Comparison of ENCODE assay signal across 19 cellular contexts in genomic region chr6:373773-374724, GRCh38. TPM values are rescaled to one million over a fixed set of nuclear protein-coding genes. Genes with fewer than 3 reads are reported as not detected.
A peak's percentile ranks its signal among the peaks of the same experiment; 100 is the strongest.
DNase-seq lines count a peak whose midpoint lies in the region; ATAC-seq, FAIRE-seq and TF ChIP-seq lines count a peak whose summit lies in the region.
"Had no signal": no experiment of that assay in that cellular context is flagged by ENCODE, and none has a peak within 500 bp of the region (broad histone marks: within the 10 kb centered on the region; RNA-seq: fewer than 3 reads in every experiment).

No MANE protein-coding gene starts in this region.

- no peaks in the 10 kb centered on the region for H3K9me2 ChIP-seq in PC-9 (ENCODE audit: insufficient read depth)

- no peak for TF ChIP-seq POLR2A in breast epithelium (IDR thresholded peaks at IDR 0.05)
- TF ChIP-seq POLR2A in H1 (IDR thresholded peaks at IDR 0.05; ENCODE audit: control extremely low read depth in 1 of 2, low read depth in 2 of 2, low read length in 2 of 2): no peak
- TF ChIP-seq POLR2A in upper lobe of left lung (IDR thresholded peaks at IDR 0.05): no peak

- no peaks in the 10 kb centered on the region for H3K79me1 ChIP-seq in H1 (ENCODE audit: low read depth, low read length)

- H3K27me3 ChIP-seq in breast epithelium: peaks cover 5 to 57% of the 10 kb centered on the region in 2 donors
- no peaks in the 10 kb centered on the region; a peak in 1 of 7 replicates for H3K27me3 ChIP-seq in H1 (replicated peaks in 1 of 4; ENCODE audit: control insufficient read depth in 3 of 4, extremely low read depth in 1 of 4, insufficient read depth in 3 of 4, low read length in 3 of 4)
- no peaks in the 10 kb centered on the region for H3K27me3 ChIP-seq in upper lobe of left lung
- peaks cover 88% of the 10 kb centered on the region for H3K27me3 ChIP-seq in PC-9 (ENCODE audit: insufficient read depth, low read depth)

- no peak overlapping the region for H3K4ac ChIP-seq in H1 (replicated peaks; ENCODE audit: insufficient read length, low read depth, low read length)

- H3K4me3 ChIP-seq in breast epithelium (no peak overlapping the region), H1 (ENCODE audit: extremely low read depth in 1 of 4, insufficient read depth in 2 of 4, low read depth in 3 of 4, low read length in 4 of 4) (no peak overlapping the region), upper lobe of left lung (no peak overlapping the region), PC-9 (no peak overlapping the region)

- TF ChIP-seq CTCF in MCF 10A (IDR thresholded peaks at IDR 0.05; ENCODE audit: unreplicated experiment): peak; percentile 15
- TF ChIP-seq CTCF in breast epithelium (IDR thresholded peaks at IDR 0.05): no peak
- TF ChIP-seq CTCF in H1 (IDR thresholded peaks at IDR 0.05; ENCODE audit: control extremely low read depth in 1 of 3, insufficient read depth in 1 of 3, low read depth in 1 of 3, low read length in 3 of 3): no peak; a peak in 1 of 4 replicates
- TF ChIP-seq CTCF in upper lobe of left lung (IDR thresholded peaks at IDR 0.05): no peak
- no peak for TF ChIP-seq CTCF in PC-9 (conservative IDR thresholded peaks at IDR 0.05)

- no peaks in the 10 kb centered on the region for H3K23me2 ChIP-seq in H1 (ENCODE audit: low read depth, low read length)

- H3K36me3 ChIP-seq in breast epithelium (no peaks in the 10 kb centered on the region), H1 (ENCODE audit: control insufficient read depth in 2 of 4, insufficient read depth in 4 of 4, low read length in 3 of 4) (no peaks in the 10 kb centered on the region), upper lobe of left lung (no peaks in the 10 kb centered on the region), PC-9 (ENCODE audit: low read depth) (no peaks in the 10 kb centered on the region)

- no peaks in the 10 kb centered on the region for H3K36me3 Mint-ChIP-seq in MCF 10A (ENCODE audit: insufficient read depth, unreplicated experiment)
- H3K36me3 Mint-ChIP-seq in activated T-helper 2 cell treated with anti-CD3 and anti-CD28 coated beads, Interferon-gamma antibody, Interleukin-2, Interleukin-4, amounts not matched to agents 10 μg/mL and 5 μg/mL and 100 μg/mL, durations not matched to agents 14 hours and 24 hours and 36 hours (ENCODE audit: low read depth): peaks cover 3% of the 10 kb centered on the region
- H3K36me3 Mint-ChIP-seq: CD8-positive, alpha-beta T cell had no signal

- no peak overlapping the region for H3K14ac ChIP-seq in H1 (ENCODE audit: insufficient read length)

- H3K9me3 ChIP-seq in breast epithelium (peaks cover 0 to 8% of the 10 kb centered on the region in 2 donors), H1 (ENCODE audit: insufficient read depth in 2 of 2, low read depth in 1 of 2, low read length in 1 of 2) (peaks cover 35 to 63% of the 10 kb centered on the region in 2 experiments; a peak in 3 of 4 replicates), upper lobe of left lung (no peaks in the 10 kb centered on the region), PC-9 (ENCODE audit: insufficient read depth, low read depth) (no peaks in the 10 kb centered on the region)

- no peak overlapping the region for H3K4me3 Mint-ChIP-seq in MCF 10A (ENCODE audit: unreplicated experiment)
- no peak overlapping the region for H3K4me3 Mint-ChIP-seq in activated T-helper 2 cell treated with anti-CD3 and anti-CD28 coated beads, Interferon-gamma antibody, Interleukin-2, Interleukin-4, amounts not matched to agents 10 μg/mL and 5 μg/mL and 100 μg/mL, durations not matched to agents 14 hours and 24 hours and 36 hours (ENCODE audit: low read depth)
- H3K4me3 Mint-ChIP-seq: CD8-positive, alpha-beta T cell had no signal

- no peak overlapping the region for H3K56ac ChIP-seq in H1 (replicated peaks; ENCODE audit: insufficient read length, low read depth, low read length)

- H3F3A ChIP-seq in PC-9 (ENCODE audit: insufficient read depth, low read depth): no peaks in the 10 kb centered on the region

- CTCF ChIA-PET in MCF 10A (lab: Yijun Ruan, JAX): interaction anchor here (0.5 kb wide), 1 partner anchor 34 kb away, joined by 3 read pairs; no protein-coding TSS in a partner anchor
- CTCF ChIA-PET in H1 (lab: Charles Lee; ENCODE audit: partially characterized antibody): interaction anchor here (0.8 to 4.3 kb wide), 9 partner anchors 9 to 184 kb away, joined by 3 to 12 read pairs (median 5); no protein-coding TSS in a partner anchor
- CTCF ChIA-PET in PC-9 (lab: Charles Lee): interaction anchor here (0.8 kb wide), 1 partner anchor 158 kb away, joined by 3 read pairs; no protein-coding TSS in a partner anchor

- no peak overlapping the region for H2BK20ac ChIP-seq in H1 (ENCODE audit: low read length)

- H2BK15ac ChIP-seq in H1 (ENCODE audit: low read length): no peak overlapping the region

- no peak overlapping the region for H2BK12ac ChIP-seq in H1 (ENCODE audit: low read depth, low read length)

- H3K4me1 Mint-ChIP-seq in MCF 10A (ENCODE audit: insufficient read depth, unreplicated experiment): no peaks in the 10 kb centered on the region
- H3K4me1 Mint-ChIP-seq in activated T-helper 2 cell treated with anti-CD3 and anti-CD28 coated beads, Interferon-gamma antibody, Interleukin-2, Interleukin-4, amounts not matched to agents 10 μg/mL and 5 μg/mL and 100 μg/mL, durations not matched to agents 14 hours and 24 hours and 36 hours (ENCODE audit: low read depth): peaks cover 13% of the 10 kb centered on the region

- no peak overlapping the region for H3K9ac ChIP-seq in H1 (replicated peaks in 1 of 4; ENCODE audit: extremely low read depth in 1 of 4, low read depth in 3 of 4, low read length in 3 of 4)
- H3K9ac ChIP-seq: KMS-11 had no signal

- ATAC-seq in upper lobe of left lung (ENCODE audit: low FRiP score in 2 of 2): peak; percentile 4 to 19
- ATAC-seq: CD8-positive, alpha-beta T cell had no signal

- intact Hi-C loops in MCF 10A (cut with micrococcal nuclease) (no loop called here), breast epithelium (cut with DNase I; ENCODE audit: low total_unique reads) (no loop called here), PC-9 (cut with micrococcal nuclease; ENCODE audit: unreplicated experiment) (loop anchor here (10.0 kb wide), 1 partner anchor 159 kb away; no protein-coding TSS in a partner anchor)
- intact Hi-C loops in activated T-helper 2 cell treated with anti-CD3 and anti-CD28 coated beads, Interferon-gamma antibody, Interleukin-2, Interleukin-4, amounts not matched to agents 10 μg/mL and 5 μg/mL and 100 μg/mL, durations not matched to agents 14 hours and 24 hours and 36 hours (cut with micrococcal nuclease): no loop called here

- H3K18ac ChIP-seq in H1 (ENCODE audit: extremely low read depth, low read length): no peak overlapping the region

- no peak overlapping the region for H2BK120ac ChIP-seq in H1 (replicated peaks; ENCODE audit: low read depth, low read length)

- TF ChIP-seq EP300 in H1 (IDR thresholded peaks at IDR 0.05; ENCODE audit: borderline replicate concordance in 1 of 2, low read depth in 2 of 2, low read length in 2 of 2): no peak
- TF ChIP-seq EP300 in upper lobe of left lung (IDR thresholded peaks at IDR 0.05): no peak

- H3K27ac Mint-ChIP-seq in MCF 10A (ENCODE audit: low read depth, unreplicated experiment): no peak overlapping the region
- H3K27ac Mint-ChIP-seq in activated T-helper 2 cell treated with anti-CD3 and anti-CD28 coated beads, Interferon-gamma antibody, Interleukin-2, Interleukin-4, amounts not matched to agents 10 μg/mL and 5 μg/mL and 100 μg/mL, durations not matched to agents 14 hours and 24 hours and 36 hours: no peak overlapping the region
- H3K27ac Mint-ChIP-seq: CD8-positive, alpha-beta T cell had no signal

- FAIRE-seq in H1 (lab: Jason Lieb, UNC): no peak
- FAIRE-seq: endometrium had no signal

- no peak overlapping the region for H3K27ac ChIP-seq in breast epithelium
- H3K27ac ChIP-seq in H1 (ENCODE audit: low read depth, low read length): no peak overlapping the region
- no peak overlapping the region for H3K27ac ChIP-seq in upper lobe of left lung
- no peak overlapping the region for H3K27ac ChIP-seq in PC-9
- H3K27ac ChIP-seq: KMS-11 had no signal

- no peaks in the 10 kb centered on the region for H4K20me1 ChIP-seq in H1 (replicated peaks in 1 of 2; ENCODE audit: control insufficient read depth in 1 of 2, insufficient read depth in 2 of 2, low read length in 2 of 2)
- H4K20me1 ChIP-seq in PC-9 (ENCODE audit: insufficient read depth): no peaks in the 10 kb centered on the region

- no peaks in the 10 kb centered on the region for H3K79me2 ChIP-seq in H1 (ENCODE audit: control insufficient read depth in 1 of 2, insufficient read depth in 2 of 2, low read length in 2 of 2)
- H3K79me2 ChIP-seq in PC-9 (ENCODE audit: low read depth): no peaks in the 10 kb centered on the region

- no peak overlapping the region for H4K8ac ChIP-seq in H1 (ENCODE audit: extremely low read depth, insufficient read depth, low read length)

- H2BK5ac ChIP-seq in H1 (ENCODE audit: low read depth, low read length): no peak overlapping the region

- H2AFZ ChIP-seq in H1 (ENCODE audit: low read length) (no peak overlapping the region), PC-9 (no peak overlapping the region)

- TF ChIP-seq RAD21 in H1 (IDR thresholded peaks at IDR 0.05 in 1 of 2, conservative IDR thresholded peaks at IDR 0.05 in 1 of 2; ENCODE audit: low read depth in 2 of 2, low read length in 2 of 2): peak; percentile 47 to 52

- H3K27me3 Mint-ChIP-seq in MCF 10A (ENCODE audit: insufficient read depth, unreplicated experiment): peaks cover 44% of the 10 kb centered on the region
- H3K27me3 Mint-ChIP-seq in activated T-helper 2 cell treated with anti-CD3 and anti-CD28 coated beads, Interferon-gamma antibody, Interleukin-2, Interleukin-4, amounts not matched to agents 10 μg/mL and 5 μg/mL and 100 μg/mL, durations not matched to agents 14 hours and 24 hours and 36 hours (ENCODE audit: low read depth): peaks cover 25% of the 10 kb centered on the region

- H3K4me2 ChIP-seq in H1 (ENCODE audit: insufficient read depth in 1 of 2, low read depth in 2 of 2, low read length in 2 of 2): no peak overlapping the region; a peak in 2 of 4 replicates
- H3K4me2 ChIP-seq in PC-9: no peak overlapping the region
- H3K4me2 ChIP-seq: KMS-11 had no signal

- BruUV-seq in MCF 10A (replicated peaks; lab: Mats Ljungman, UMichigan) (no TSS peak), PC-9 (replicated peaks; lab: Mats Ljungman, UMichigan) (no TSS peak)

- WGBS in H1 (ENCODE audit: extremely low coverage in 1 of 2, insufficient coverage in 1 of 2, insufficient read length in 1 of 2, insufficient replicate concordance in 2 of 2, low coverage in 1 of 2, low lambda C conversion rate in 2 of 2, missing lambda C conversion rate in 1 of 2), 2 experiments: 75% methylated on average over 26 of the region's 26 CpGs; no CpG with 5 or more reads in 1 of the 2 experiments
- WGBS in upper lobe of left lung, 2 donors: 54 to 68% methylated on average over 26 of the region's 26 CpGs

- H3K23ac ChIP-seq in H1 (ENCODE audit: insufficient read length): no peak overlapping the region

- DNase-seq in MCF 10A (ENCODE audit: unreplicated experiment): no peak
- DNase-seq in breast epithelium (ENCODE audit: low spot score in 2 of 2): no peak
- DNase-seq in H1 (ENCODE audit: low read depth in 1 of 2, low spot score in 2 of 2): no peak
- peak; percentile 20 for DNase-seq in kidney tubule cell (ENCODE audit: low spot score)
- DNase-seq in upper lobe of left lung: peak in 1 of 2 donors; percentile 75
- no peak for DNase-seq in activated T-helper 2 cell treated with anti-CD3 and anti-CD28 coated beads, Interferon-gamma antibody, Interleukin-2, Interleukin-4, amounts not matched to agents 10 μg/mL and 5 μg/mL and 100 μg/mL, durations not matched to agents 14 hours and 24 hours and 36 hours (ENCODE audit: low spot score)
- no peak for DNase-seq in PC-9
- DNase-seq in NCI-H2171 (lab: John Stamatoyannopoulos, UW): no peak
- DNase-seq: 8988T; activated CD8-positive, alpha-beta memory T cell treated with anti-CD3 and anti-CD28 coated beads for 24 hours; activated gamma-delta T cell treated with Interleukin-2 at 50 U/mL for 16 hours; CD8-positive, alpha-beta T cell; central memory CD4-positive, alpha-beta T cell; glutamatergic neuron; HCEC 1CT; NCI-H1436; stimulated activated CD4-positive, alpha-beta T cell treated with anti-CD3 and anti-CD28 coated beads, Interleukin-15, amount 100 ng/mL, for 24 hours had no signal

- no peak overlapping the region for H4K5ac ChIP-seq in H1 (ENCODE audit: insufficient read length, low read depth, low read length)

- H3K9me3 Mint-ChIP-seq in MCF 10A (ENCODE audit: unreplicated experiment): no peaks in the 10 kb centered on the region
- peaks cover 3% of the 10 kb centered on the region for H3K9me3 Mint-ChIP-seq in activated T-helper 2 cell treated with anti-CD3 and anti-CD28 coated beads, Interferon-gamma antibody, Interleukin-2, Interleukin-4, amounts not matched to agents 10 μg/mL and 5 μg/mL and 100 μg/mL, durations not matched to agents 14 hours and 24 hours and 36 hours

- H3K4me1 ChIP-seq in breast epithelium: no peaks in the 10 kb centered on the region
- peaks cover 0 to 6% (median 0%) of the 10 kb centered on the region in 4 experiments; a peak in 2 of 7 replicates for H3K4me1 ChIP-seq in H1 (replicated peaks in 1 of 4; ENCODE audit: control insufficient read depth in 3 of 4, insufficient read depth in 4 of 4, low read length in 3 of 4)
- peaks cover 3 to 18% (median 12%) of the 10 kb centered on the region in 4 donors for H3K4me1 ChIP-seq in upper lobe of left lung
- H3K4me1 ChIP-seq in PC-9 (replicated peaks; ENCODE audit: insufficient read depth): no peaks in the 10 kb centered on the region

- POLR2A ChIA-PET in MCF 10A (lab: Yijun Ruan, JAX): interaction anchor here (0.7 to 1.6 kb wide), 2 partner anchors 25 to 37 kb away, joined by 3 to 4 read pairs; no protein-coding TSS in a partner anchor
- POLR2A ChIA-PET in H1 (lab: Charles Lee; ENCODE audit: partially characterized antibody): interaction anchor here (0.9 to 1.6 kb wide), 3 partner anchors 9 to 19 kb away, joined by 3 read pairs; no protein-coding TSS in a partner anchor
- POLR2A ChIA-PET in PC-9 (lab: Charles Lee; ENCODE audit: unreplicated experiment): interaction anchor here (0.7 kb wide), 1 partner anchor 13 kb away, joined by 3 read pairs; no protein-coding TSS in a partner anchor

- H2AK5ac ChIP-seq in H1 (ENCODE audit: low read depth, low read length): no peak overlapping the region

- no peak overlapping the region for H4K91ac ChIP-seq in H1 (replicated peaks; ENCODE audit: insufficient read length, low read length)

RNA-seq across cellular contexts. Expression of gene IRF4, which starts 17.5 kb away (rescaled TPM):
- total RNA-seq in MCF 10A (2022): not detected in 2 replicates
- 10 to 100 TPM in 2 of 3 donors, 1 to 10 TPM in 1; 9.1 to 25.2 (median 13.0) TPM for total RNA-seq in breast epithelium
- total RNA-seq in H1 (2021; fragmentation: NEBNext Ultra II Directional; extraction: Animal tissue kit (Norgen Biotek cat#: 25700)): 2.1 and 4.2 TPM in 2 replicates
- 0.77 and 1.1 TPM in 2 replicates for polyA plus RNA-seq in H1 (2011; rRNA removed)
- 1.3 TPM for polyA plus RNA-seq in H1 (2011; cell fraction: cytosol; rRNA removed)
- 1.2 TPM for polyA plus RNA-seq in H1 (2011; cell fraction: nucleus; rRNA removed)
- polyA plus RNA-seq in H1 (2012, experiment 1 of 2): 0.66 to 1.7 TPM (median 1.0 TPM) in 4 replicates
- polyA plus RNA-seq in H1 (2012, experiment 2 of 2): 0.33 TPM
- 0.53 TPM for polyA plus RNA-seq in H1 (2013, experiment 1 of 2)
- polyA plus RNA-seq in H1 (2013, experiment 2 of 2): 0.85 TPM
- 0.91 and 4.9 TPM in 2 replicates for polyA minus RNA-seq in H1 (2011; rRNA and poly(A)+ RNA removed)
- 1.1 TPM for polyA minus RNA-seq in H1 (2011; cell fraction: cytosol; rRNA and poly(A)+ RNA removed)
- polyA minus RNA-seq in H1 (2011; cell fraction: nucleus; rRNA and poly(A)+ RNA removed): 2.2 TPM
- 10 to 100 TPM in 1 of 6 donors, 1 to 10 TPM in 5; 1.6 to 10.5 (median 5.9) TPM for total RNA-seq in upper lobe of left lung
- 1,053 and 1,062 TPM in 2 replicates for total RNA-seq in activated T-helper 2 cell treated with anti-CD3 and anti-CD28 coated beads, Interferon-gamma antibody, Interleukin-2, Interleukin-4, amounts not matched to agents 10 μg/mL and 5 μg/mL and 100 μg/mL, durations not matched to agents 14 hours and 24 hours and 36 hours
- not detected in 2 replicates for total RNA-seq in PC-9 (2021)

Comparison
In these comparisons a context has a peak if more than half of its experiments do, and no peak if none do; other contexts are left out.
1. RNA of gene IRF4, which starts 17.5 kb away (total RNA-seq): 1,053 to 1,062 TPM in activated T-helper 2 cell treated with anti-CD3 and anti-CD28 coated beads, Interferon-gamma antibody, Interleukin-2, Interleukin-4, amounts not matched to agents 10 μg/mL and 5 μg/mL and 100 μg/mL, durations not matched to agents 14 hours and 24 hours and 36 hours; 9.1 to 25.2 TPM in breast epithelium, 1.6 to 10.5 TPM in upper lobe of left lung, 2.1 to 4.2 TPM in H1, not detected in PC-9 and not detected in MCF 10A; every median in the first group is over 10 times any median in the second.